22 cellular contexts compared by ENCODE assay signal in the genomic region with DNA sequence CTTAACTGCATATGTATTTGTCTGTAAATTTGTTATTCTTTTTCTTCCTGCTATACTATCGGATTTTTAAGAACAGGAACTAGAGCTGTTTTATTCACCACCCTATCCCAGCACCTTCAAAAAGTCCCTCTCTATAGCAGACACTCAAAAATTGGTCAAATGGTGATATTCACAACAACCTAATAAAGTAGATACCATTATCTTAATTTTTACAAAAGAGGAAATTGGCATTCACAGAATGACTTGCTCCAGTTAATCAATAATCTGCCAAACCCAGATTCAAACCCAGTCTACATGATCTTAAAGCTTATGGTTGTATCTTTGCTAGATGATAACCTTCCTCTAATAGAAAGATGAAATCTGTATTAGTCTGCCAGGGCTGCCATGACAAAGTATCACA.
DNase-seq lines count a peak whose midpoint lies in the region; ATAC-seq and TF ChIP-seq lines count a peak whose summit lies in the region.
"Had no signal": no experiment of that assay in that cellular context is flagged by ENCODE, and none has a peak within 500 bp of the region (broad histone marks: within the 10 kb centered on the region; RNA-seq: fewer than 3 reads in every experiment).

No MANE protein-coding gene starts in this region.

- ATAC-seq in GM18505 (IDR thresholded peaks at IDR 0.05; ENCODE audit: unreplicated experiment) (peak; percentile 58), GM19025 (IDR thresholded peaks at IDR 0.05; ENCODE audit: low read depth, unreplicated experiment) (peak; percentile 65), HG02588 (IDR thresholded peaks at IDR 0.05; ENCODE audit: unreplicated experiment) (peak; percentile 68), HG03196 (IDR thresholded peaks at IDR 0.05; ENCODE audit: unreplicated experiment) (peak; percentile 54)
- ATAC-seq: HCT116, Panc1, Right ventricle myocardium inferior had no signal

- intact Hi-C loops in thyroid gland (cut with DNase I), result no loop called here

- 90 to 93% methylated on average over 1 of the region's 1 CpG for WGBS in thyroid gland, 2 donors

- no peak overlapping the region for H3K27ac ChIP-seq in thyroid gland
- H3K27ac ChIP-seq: 22Rv1, GM23248 had no signal

- TF ChIP-seq POLR2A in GM18505 (IDR thresholded peaks at IDR 0.05; ENCODE audit: borderline replicate concordance, extremely low read depth, insufficient read depth, insufficient read length) (no peak), thyroid gland (IDR thresholded peaks at IDR 0.05) (no peak)

- DNase-seq in glomerular visceral epithelial cell (ENCODE audit: extremely low spot score) (no peak), SW 1271 (lab: John Stamatoyannopoulos, UW) (no peak), thyroid gland (no peak)
- no peak for DNase-seq in activated CD8-positive, alpha-beta memory T cell treated with anti-CD3 and anti-CD28 coated beads, Interleukin-2, amount 50 U/mL, for 4 hours
- DNase-seq: Calu3; CD4-positive, CD25-positive, alpha-beta regulatory T cell; GM23248; IMR-90; Karpas-422; MG63; NCI-H1092 treated with DMSO at 0.1 percent for 48 hours; NCI-H2081 treated with DMSO at 0.1 percent for 48 hours; NCI-H510A treated with DMSO at 0.1 percent for 48 hours; NCI-H82 had no signal

- no peak for TF ChIP-seq CTCF in thyroid gland (IDR thresholded peaks at IDR 0.05)

- H3K4me3 ChIP-seq in thyroid gland (replicated peaks in 1 of 3), result no peak overlapping the region
- H3K4me3 ChIP-seq: GM23248, MG63 had no signal

- no peaks in the 10 kb centered on the region for H3K36me3 ChIP-seq in thyroid gland
- H3K36me3 ChIP-seq: MG63 had no signal

- no peaks in the 10 kb centered on the region for H3K27me3 ChIP-seq in thyroid gland
- H3K27me3 ChIP-seq: MG63 had no signal

- no peaks in the 10 kb centered on the region for H3K4me1 ChIP-seq in thyroid gland

- no peaks in the 10 kb centered on the region for H3K9me3 ChIP-seq in thyroid gland
- H3K9me3 ChIP-seq: MG63 had no signal
